In genomic region chr5:147671365-147671764, GRCh38 we compare ENCODE assay signal across 1 cellular context.
TF ChIP-seq lines count a peak whose summit lies in the region.

No MANE protein-coding gene starts in this region.

TF ChIP-seq in HepG2, 621 proteins besides CTCF, POLR2A, EP300 and RAD21 (continued from another document and continues in another):
- peak; percentile 37; the same call in 1 of the 2 replicates for TF ChIP-seq PPARG (CRISPR knock-in tag; conservative IDR thresholded peaks at IDR 0.05)
- TF ChIP-seq ZNF614 (CRISPR knock-in tag; IDR thresholded peaks at IDR 0.05; ENCODE audit: borderline replicate concordance): 0 out of 2 replicates have a peak, but pooled peaks have one; percentile 52
- peak; percentile 92 for TF ChIP-seq ESRRA (CRISPR knock-in tag; IDR thresholded peaks at IDR 0.05; ENCODE audit: low read depth)
- peak; percentile 87; the same call in 1 of the 2 replicates for TF ChIP-seq ZNF331 (CRISPR knock-in tag; IDR thresholded peaks at IDR 0.05)
- TF ChIP-seq NR2F1 (CRISPR knock-in tag; IDR thresholded peaks at IDR 0.05): peak; percentile 83 to 88
- no peak for TF ChIP-seq SOX13 (IDR thresholded peaks at IDR 0.05)
- peak in 1 of 2 experiments; percentile 56; a peak in 1 of 4 replicates for TF ChIP-seq SOX13 (CRISPR knock-in tag; conservative IDR thresholded peaks at IDR 0.05 in 1 of 2, IDR thresholded peaks at IDR 0.05 in 1 of 2)
- TF ChIP-seq HDAC1 (CRISPR knock-in tag; IDR thresholded peaks at IDR 0.05): peak; percentile 82; the same call in 1 of the 2 replicates
- 0 out of 2 replicates have a peak, but pooled peaks have one; percentile 44 for TF ChIP-seq ZMYM2 (CRISPR knock-in tag; IDR thresholded peaks at IDR 0.05)
- TF ChIP-seq NR2F6 (IDR thresholded peaks at IDR 0.05): peak; percentile 69
- TF ChIP-seq NR2F6 (CRISPR knock-in tag; IDR thresholded peaks at IDR 0.05): peak; percentile 79
- TF ChIP-seq SP4 (CRISPR knock-in tag; IDR thresholded peaks at IDR 0.05): 0 out of 2 replicates have a peak, but pooled peaks have one; percentile 21
- peak; percentile 91 for TF ChIP-seq THRA (CRISPR knock-in tag; IDR thresholded peaks at IDR 0.05; ENCODE audit: borderline replicate concordance)
- TF ChIP-seq ZSCAN31 (CRISPR knock-in tag; IDR thresholded peaks at IDR 0.05; ENCODE audit: low read depth): no peak
- 0 out of 2 replicates have a peak, but pooled peaks have one; percentile 26 for TF ChIP-seq GATAD1 (CRISPR knock-in tag; IDR thresholded peaks at IDR 0.05)
- TF ChIP-seq IRF2 (CRISPR knock-in tag; IDR thresholded peaks at IDR 0.05): peak; percentile 78
- no peak for TF ChIP-seq IKZF4 (CRISPR knock-in tag; IDR thresholded peaks at IDR 0.05; ENCODE audit: borderline replicate concordance, low read depth, not compliant biosample characterization)
- no peak for TF ChIP-seq ZEB1 (IDR thresholded peaks at IDR 0.05; ENCODE audit: insufficient replicate concordance, low read depth)
- TF ChIP-seq ZSCAN9 (CRISPR knock-in tag; IDR thresholded peaks at IDR 0.05; ENCODE audit: borderline replicate concordance): peak; percentile 52; the same call in 1 of the 2 replicates
- TF ChIP-seq HMG20A (CRISPR knock-in tag; IDR thresholded peaks at IDR 0.05; ENCODE audit: borderline replicate concordance): peak; percentile 80; the same call in 1 of the 2 replicates
- peak; percentile 89 for TF ChIP-seq POGZ (CRISPR knock-in tag; IDR thresholded peaks at IDR 0.05)
- TF ChIP-seq ZNF605 (CRISPR knock-in tag; IDR thresholded peaks at IDR 0.05): no peak
- TF ChIP-seq MLXIP (CRISPR knock-in tag; IDR thresholded peaks at IDR 0.05; ENCODE audit: borderline replicate concordance): no peak
- TF ChIP-seq TCF7 (IDR thresholded peaks at IDR 0.05; ENCODE audit: low read depth): peak; percentile 34; the same call in 1 of the 2 replicates
- TF ChIP-seq MTA1 (CRISPR knock-in tag; IDR thresholded peaks at IDR 0.05; ENCODE audit: borderline replicate concordance): peak; percentile 85; the same call in 1 of the 2 replicates
- TF ChIP-seq FOXK1 (CRISPR knock-in tag; IDR thresholded peaks at IDR 0.05; ENCODE audit: borderline replicate concordance, low read depth): peak; percentile 85; the same call in 1 of the 2 replicates
- peak; percentile 98 for TF ChIP-seq SALL1 (CRISPR knock-in tag; IDR thresholded peaks at IDR 0.05)
- TF ChIP-seq, protein P1, sequence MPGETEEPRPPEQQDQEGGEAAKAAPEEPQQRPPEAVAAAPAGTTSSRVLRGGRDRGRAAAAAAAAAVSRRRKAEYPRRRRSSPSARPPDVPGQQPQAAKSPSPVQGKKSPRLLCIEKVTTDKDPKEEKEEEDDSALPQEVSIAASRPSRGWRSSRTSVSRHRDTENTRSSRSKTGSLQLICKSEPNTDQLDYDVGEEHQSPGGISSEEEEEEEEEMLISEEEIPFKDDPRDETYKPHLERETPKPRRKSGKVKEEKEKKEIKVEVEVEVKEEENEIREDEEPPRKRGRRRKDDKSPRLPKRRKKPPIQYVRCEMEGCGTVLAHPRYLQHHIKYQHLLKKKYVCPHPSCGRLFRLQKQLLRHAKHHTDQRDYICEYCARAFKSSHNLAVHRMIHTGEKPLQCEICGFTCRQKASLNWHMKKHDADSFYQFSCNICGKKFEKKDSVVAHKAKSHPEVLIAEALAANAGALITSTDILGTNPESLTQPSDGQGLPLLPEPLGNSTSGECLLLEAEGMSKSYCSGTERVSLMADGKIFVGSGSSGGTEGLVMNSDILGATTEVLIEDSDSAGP (CRISPR knock-in tag; IDR thresholded peaks at IDR 0.05; ENCODE audit: borderline replicate concordance): peak; percentile 23; the same call in 1 of the 2 replicates
- TF ChIP-seq RNF2 (conservative IDR thresholded peaks at IDR 0.05; ENCODE audit: low read depth): peak; percentile 26; the same call in 1 of the 2 replicates
- TF ChIP-seq ZNF720 (CRISPR knock-in tag; IDR thresholded peaks at IDR 0.05): no peak
- peak; percentile 72; the same call in 1 of the 2 replicates for TF ChIP-seq IKZF5 (CRISPR knock-in tag; IDR thresholded peaks at IDR 0.05)
- TF ChIP-seq HNF4A (CRISPR knock-in tag; IDR thresholded peaks at IDR 0.05): peak; percentile 98
- no peak for TF ChIP-seq ZSCAN30 (CRISPR knock-in tag; IDR thresholded peaks at IDR 0.05)
- peak; percentile 75; the same call in 1 of the 2 replicates for TF ChIP-seq KDM3A (CRISPR knock-in tag; IDR thresholded peaks at IDR 0.05; ENCODE audit: low read depth)
- TF ChIP-seq ZBTB37 (CRISPR knock-in tag; IDR thresholded peaks at IDR 0.05): peak; percentile 70
- TF ChIP-seq JDP2 (CRISPR knock-in tag; IDR thresholded peaks at IDR 0.05; ENCODE audit: borderline replicate concordance): no peak
- TF ChIP-seq ERF (CRISPR knock-in tag; IDR thresholded peaks at IDR 0.05): 0 out of 2 replicates have a peak, but pooled peaks have one; percentile 42
- no peak for TF ChIP-seq ZNF10 (CRISPR knock-in tag; IDR thresholded peaks at IDR 0.05; ENCODE audit: borderline replicate concordance, low read depth)
- TF ChIP-seq TBX2 (CRISPR knock-in tag; IDR thresholded peaks at IDR 0.05; ENCODE audit: borderline replicate concordance): peak; percentile 33; the same call in 1 of the 2 replicates
- peak; percentile 52 for TF ChIP-seq CEBPG (CRISPR knock-in tag; IDR thresholded peaks at IDR 0.05)
- no peak for TF ChIP-seq ZNF652 (CRISPR knock-in tag; IDR thresholded peaks at IDR 0.05; ENCODE audit: borderline replicate concordance, low read depth)
- peak; percentile 52; the same call in 1 of the 2 replicates for TF ChIP-seq KDM5B (CRISPR knock-in tag; IDR thresholded peaks at IDR 0.05; ENCODE audit: borderline replicate concordance)
- TF ChIP-seq ZBTB20 (CRISPR knock-in tag; IDR thresholded peaks at IDR 0.05; ENCODE audit: borderline replicate concordance, low read depth): peak; percentile 88; the same call in 1 of the 2 replicates
- TF ChIP-seq ZNF687 (CRISPR knock-in tag; IDR thresholded peaks at IDR 0.05): peak; percentile 85
- no peak for TF ChIP-seq HOXA5 (CRISPR knock-in tag; IDR thresholded peaks at IDR 0.05)
- TF ChIP-seq ZKSCAN1 (IDR thresholded peaks at IDR 0.05; ENCODE audit: low read length): no peak
- peak; percentile 63 for TF ChIP-seq ATF2 (CRISPR knock-in tag; IDR thresholded peaks at IDR 0.05)
- peak; percentile 32; the same call in 1 of the 2 replicates for TF ChIP-seq BORCS8-MEF2B (CRISPR knock-in tag; IDR thresholded peaks at IDR 0.05)
- TF ChIP-seq ZNF788 (CRISPR knock-in tag; IDR thresholded peaks at IDR 0.05; ENCODE audit: borderline replicate concordance): 0 out of 2 replicates have a peak, but pooled peaks have one; percentile 47
- no peak for TF ChIP-seq ZSCAN29 (CRISPR knock-in tag; conservative IDR thresholded peaks at IDR 0.05)
- TF ChIP-seq, protein P2, sequence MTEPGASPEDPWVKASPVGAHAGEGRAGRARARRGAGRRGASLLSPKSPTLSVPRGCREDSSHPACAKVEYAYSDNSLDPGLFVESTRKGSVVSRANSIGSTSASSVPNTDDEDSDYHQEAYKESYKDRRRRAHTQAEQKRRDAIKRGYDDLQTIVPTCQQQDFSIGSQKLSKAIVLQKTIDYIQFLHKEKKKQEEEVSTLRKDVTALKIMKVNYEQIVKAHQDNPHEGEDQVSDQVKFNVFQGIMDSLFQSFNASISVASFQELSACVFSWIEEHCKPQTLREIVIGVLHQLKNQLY (CRISPR knock-in tag; IDR thresholded peaks at IDR 0.05): peak; percentile 55; the same call in 1 of the 2 replicates
- TF ChIP-seq GATAD2A (CRISPR knock-in tag; IDR thresholded peaks at IDR 0.05): peak; percentile 71
- no peak for TF ChIP-seq ZNF552 (CRISPR knock-in tag; IDR thresholded peaks at IDR 0.05; ENCODE audit: borderline replicate concordance)
- 0 out of 2 replicates have a peak, but pooled peaks have one; percentile 42 for TF ChIP-seq ARHGAP35 (CRISPR knock-in tag; IDR thresholded peaks at IDR 0.05; ENCODE audit: borderline replicate concordance)
